ENCODE assay signal across 9 cellular contexts in the genomic region with DNA sequence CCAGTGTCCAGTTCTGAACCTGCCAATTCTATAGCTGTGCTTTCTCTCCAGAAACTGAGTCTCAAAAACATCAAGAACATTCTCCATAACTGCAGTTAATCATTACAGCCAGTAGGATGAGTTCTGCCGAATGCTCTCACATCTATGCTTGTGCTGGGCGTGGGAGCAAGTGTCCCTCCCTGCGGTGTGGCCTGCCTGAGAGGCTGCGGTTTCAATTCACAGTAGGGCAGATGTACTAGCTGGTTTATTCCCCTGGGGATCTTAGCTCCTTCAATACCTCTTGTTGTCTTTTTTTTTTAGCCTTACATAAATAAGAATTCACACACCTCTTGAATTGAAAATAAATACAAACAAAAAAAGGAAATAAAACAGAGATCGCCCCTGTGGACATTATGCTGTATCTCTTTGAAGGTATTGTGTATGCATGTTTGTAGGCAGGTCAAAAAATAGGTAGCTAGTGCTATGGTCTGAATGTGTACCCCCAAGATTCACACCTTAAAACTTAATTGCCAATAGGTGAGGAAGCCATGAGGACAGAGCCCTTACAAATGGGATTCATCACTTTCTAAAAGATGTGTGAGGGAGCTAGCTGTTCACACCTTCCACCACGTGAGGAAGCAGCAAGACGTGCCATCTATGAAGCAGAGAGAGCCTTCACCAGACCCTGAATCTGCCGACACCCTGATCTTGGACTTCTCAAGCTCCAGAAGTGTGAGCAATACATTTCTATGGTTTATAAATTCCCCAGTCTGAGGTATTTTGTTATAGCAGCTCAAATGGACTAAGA.
DNase-seq lines count a peak whose midpoint lies in the region; ATAC-seq and TF ChIP-seq lines count a peak whose summit lies in the region.
"Had no signal": no experiment of that assay in that cellular context is flagged by ENCODE, and none has a peak within 500 bp of the region (broad histone marks: within the 10 kb centered on the region; RNA-seq: fewer than 3 reads in every experiment).

No MANE protein-coding gene starts in this region.

- no CpG with 5 or more reads among the region's 8 CpGs for WGBS in H9 (ENCODE audit: extremely low coverage, insufficient read length, low lambda C conversion rate)
- 89% methylated on average over 5 of the region's 8 CpGs; no CpG with 5 or more reads in 1 of the 2 experiments for WGBS in IMR-90 (ENCODE audit: extremely low coverage in 2 of 2, insufficient read length in 1 of 2), 2 experiments
- 87% methylated on average over 7 of the region's 8 CpGs for WGBS in mesenchymal stem cell
- 85 to 88% methylated on average over 8 of the region's 8 CpGs for WGBS in tibial nerve, 2 donors

- H3K23me2 ChIP-seq in H9 (ENCODE audit: insufficient read length, low read depth, low read length, poor library complexity, severe bottlenecking): no peaks in the 10 kb centered on the region

- no peak overlapping the region for H2BK15ac ChIP-seq in H9 (ENCODE audit: low read depth, low read length)
- H2BK15ac ChIP-seq in IMR-90 (ENCODE audit: low read depth, low read length): no peak overlapping the region
- H2BK15ac ChIP-seq in mesenchymal stem cell (ENCODE audit: low read depth, poor library complexity, severe bottlenecking): no peak overlapping the region

- peak; percentile 30; the same call in 2 of the 3 replicates for TF ChIP-seq CTCF in H9 (conservative IDR thresholded peaks at IDR 0.05)
- TF ChIP-seq CTCF in IMR-90 (conservative IDR thresholded peaks at IDR 0.05; ENCODE audit: low read depth, low read length): no peak
- TF ChIP-seq CTCF in tibial nerve (IDR thresholded peaks at IDR 0.05): no peak

- no peak overlapping the region for H3T11ph ChIP-seq in H9 (ENCODE audit: low read length)

- TF ChIP-seq RAD21 in IMR-90 (IDR thresholded peaks at IDR 0.05; ENCODE audit: low read length): no peak

- DNase-seq in H9: no peak
- DNase-seq in IMR-90: no peak
- no peak for DNase-seq in mesenchymal stem cell
- no peak for DNase-seq in activated naive CD4-positive, alpha-beta T cell treated with anti-CD3 and anti-CD28 coated beads for 36 hours
- DNase-seq in NCI-H69 (lab: John Stamatoyannopoulos, UW): no peak
- DNase-seq in tibial nerve (ENCODE audit: low spot score in 2 of 2): no peak
- no peak for DNase-seq in naive thymus-derived CD8-positive, alpha-beta T cell
- DNase-seq: NCI-H2081 had no signal

- no peak overlapping the region for H4K91ac ChIP-seq in H9 (ENCODE audit: insufficient read length, low read depth, low read length)
- H4K91ac ChIP-seq in IMR-90 (ENCODE audit: insufficient read depth, low read depth, low read length): no peak overlapping the region
- no peak overlapping the region for H4K91ac ChIP-seq in mesenchymal stem cell (ENCODE audit: low read length)

- no peaks in the 10 kb centered on the region for H3K36me3 Mint-ChIP-seq in H9 (ENCODE audit: insufficient read depth in 1 of 3, low read depth in 3 of 3)
- H3K36me3 Mint-ChIP-seq in activated naive CD4-positive, alpha-beta T cell treated with anti-CD3 and anti-CD28 coated beads for 36 hours (ENCODE audit: low read depth): no peaks in the 10 kb centered on the region
- no peaks in the 10 kb centered on the region for H3K36me3 Mint-ChIP-seq in naive thymus-derived CD8-positive, alpha-beta T cell

- H3K4me1 ChIP-seq in H9 (ENCODE audit: insufficient read depth, low read length) (no peaks in the 10 kb centered on the region; the same call in 1 of the 2 replicates), IMR-90 (ENCODE audit: control insufficient read depth, insufficient read depth, low read length) (no peaks in the 10 kb centered on the region), mesenchymal stem cell (ENCODE audit: control insufficient read depth, insufficient read depth, low read depth, low read length) (peaks cover 8% of the 10 kb centered on the region), tibial nerve (no peaks in the 10 kb centered on the region)

- no peak overlapping the region for H2AFZ ChIP-seq in H9 (ENCODE audit: low read length)
- no peak overlapping the region for H2AFZ ChIP-seq in IMR-90 (replicated peaks; ENCODE audit: low read length, poor library complexity)
- no peak overlapping the region for H2AFZ ChIP-seq in mesenchymal stem cell (ENCODE audit: low read depth, low read length)

- no peaks in the 10 kb centered on the region for H3K27me3 ChIP-seq in H9 (ENCODE audit: insufficient read depth, low read length)
- H3K27me3 ChIP-seq in IMR-90 (ENCODE audit: control insufficient read depth, insufficient read depth, low read length): no peaks in the 10 kb centered on the region; the same call in 1 of the 2 replicates
- no peaks in the 10 kb centered on the region for H3K27me3 ChIP-seq in mesenchymal stem cell (ENCODE audit: control insufficient read depth in 1 of 2, insufficient read depth in 1 of 2, low read length in 2 of 2)
- no peaks in the 10 kb centered on the region for H3K27me3 ChIP-seq in tibial nerve

- no peak overlapping the region for H3K4me2 ChIP-seq in H9 (ENCODE audit: insufficient read depth, insufficient read length, low read length)
- no peak overlapping the region for H3K4me2 ChIP-seq in IMR-90 (ENCODE audit: low read depth, low read length)
- no peak overlapping the region for H3K4me2 ChIP-seq in mesenchymal stem cell (ENCODE audit: low read length, poor library complexity, severe bottlenecking)

- H4K5ac ChIP-seq in H9 (ENCODE audit: insufficient read length, low read depth, low read length) (no peak overlapping the region), IMR-90 (ENCODE audit: low read depth, low read length) (no peak overlapping the region)

- H3K79me1 ChIP-seq in H9 (ENCODE audit: insufficient read depth, low read depth, low read length, poor library complexity, severe bottlenecking) (no peaks in the 10 kb centered on the region), IMR-90 (ENCODE audit: low read depth in 1 of 2, low read length in 2 of 2) (no peaks in the 10 kb centered on the region), mesenchymal stem cell (replicated peaks; ENCODE audit: low read length, poor library complexity, severe bottlenecking) (peaks cover 2% of the 10 kb centered on the region)

- H3K4me3 Mint-ChIP-seq in H9: no peak overlapping the region
- H3K4me3 Mint-ChIP-seq in activated naive CD4-positive, alpha-beta T cell treated with anti-CD3 and anti-CD28 coated beads for 36 hours: no peak overlapping the region
- H3K4me3 Mint-ChIP-seq in naive thymus-derived CD8-positive, alpha-beta T cell: no peak overlapping the region

- H3K4me1 Mint-ChIP-seq in H9: peaks cover 0 to 6% of the 10 kb centered on the region in 2 experiments; a peak in 3 of 4 replicates
- no peaks in the 10 kb centered on the region for H3K4me1 Mint-ChIP-seq in activated naive CD4-positive, alpha-beta T cell treated with anti-CD3 and anti-CD28 coated beads for 36 hours (ENCODE audit: low read depth)
- H3K4me1 Mint-ChIP-seq in naive thymus-derived CD8-positive, alpha-beta T cell: peaks cover 0 to 15% (median 2%) of the 10 kb centered on the region in 4 donors

- CTCF ChIA-PET in IMR-90 (lab: Yijun Ruan, JAX): no interaction called here
- CTCF ChIA-PET in activated naive CD4-positive, alpha-beta T cell treated with anti-CD3 and anti-CD28 coated beads for 36 hours (lab: Charles Lee): no interaction called here

- dilution Hi-C loops in IMR-90 (cut with HindIII; ENCODE audit: low sequenced_read_pairs, unreplicated experiment): no loop called here

- H3K4me3 ChIP-seq in IMR-90 (ENCODE audit: insufficient read depth, low read depth, low read length) (no peak overlapping the region), mesenchymal stem cell (ENCODE audit: insufficient read depth in 1 of 2, low read depth in 1 of 2, low read length in 2 of 2) (no peak overlapping the region), tibial nerve (no peak overlapping the region)

- no peak overlapping the region for H2BK120ac ChIP-seq in H9 (ENCODE audit: low read depth, low read length, poor library complexity, severe bottlenecking)
- no peak overlapping the region for H2BK120ac ChIP-seq in IMR-90 (ENCODE audit: low read depth, low read length)
- no peak overlapping the region for H2BK120ac ChIP-seq in mesenchymal stem cell (ENCODE audit: low read depth, low read length)

- H3K18ac ChIP-seq in H9 (ENCODE audit: insufficient read length, low read depth, low read length) (no peak overlapping the region), IMR-90 (ENCODE audit: low read depth, low read length) (no peak overlapping the region), mesenchymal stem cell (ENCODE audit: low read depth in 1 of 2, low read length in 2 of 2) (no peak overlapping the region)

- H2AK5ac ChIP-seq in H9 (ENCODE audit: insufficient read length, low read length) (no peak overlapping the region), IMR-90 (ENCODE audit: low read depth, low read length) (no peak overlapping the region), mesenchymal stem cell (ENCODE audit: low read length, severe bottlenecking) (peak overlapping the region; percentile 57)

- H3K56ac ChIP-seq in H9 (ENCODE audit: insufficient read length, low read depth, low read length) (no peak overlapping the region), IMR-90 (ENCODE audit: extremely low read depth, insufficient read depth, low read length) (no peak overlapping the region)

- H3K79me2 ChIP-seq in H9 (ENCODE audit: insufficient read depth, low read length): no peaks in the 10 kb centered on the region

- H3K14ac ChIP-seq in H9 (ENCODE audit: insufficient read depth, low read length) (no peak overlapping the region), IMR-90 (replicated peaks; ENCODE audit: low read depth, low read length) (no peak overlapping the region), mesenchymal stem cell (ENCODE audit: low read length in 2 of 2) (no peak overlapping the region)

- H2BK12ac ChIP-seq in H9 (ENCODE audit: insufficient read length, low read depth, low read length) (no peak overlapping the region), mesenchymal stem cell (ENCODE audit: low read length in 2 of 2) (no peak overlapping the region)

- H3K27ac ChIP-seq in H9 (ENCODE audit: insufficient read length, low read depth, low read length) (no peak overlapping the region), IMR-90 (ENCODE audit: insufficient read depth, low read length) (no peak overlapping the region), mesenchymal stem cell (ENCODE audit: low read length, poor library complexity, severe bottlenecking) (no peak overlapping the region), tibial nerve (no peak overlapping the region)

- H3K27me3 Mint-ChIP-seq in H9 (ENCODE audit: low read depth): peaks cover 3% of the 10 kb centered on the region; the same call in 1 of the 2 replicates
- H3K27me3 Mint-ChIP-seq in activated naive CD4-positive, alpha-beta T cell treated with anti-CD3 and anti-CD28 coated beads for 36 hours (ENCODE audit: low read depth): no peaks in the 10 kb centered on the region
- H3K27me3 Mint-ChIP-seq in naive thymus-derived CD8-positive, alpha-beta T cell: no peaks in the 10 kb centered on the region

- H3K23ac ChIP-seq in H9 (ENCODE audit: insufficient read length, low read depth, low read length) (no peak overlapping the region), IMR-90 (ENCODE audit: low read depth, low read length) (no peak overlapping the region), mesenchymal stem cell (ENCODE audit: low read length in 2 of 2) (no peak overlapping the region)

- H3K4ac ChIP-seq in H9 (ENCODE audit: low read depth, low read length) (no peak overlapping the region), IMR-90 (ENCODE audit: low read depth, low read length) (no peak overlapping the region), mesenchymal stem cell (ENCODE audit: low read depth in 1 of 2, low read length in 2 of 2) (no peak overlapping the region)

- H4K8ac ChIP-seq in H9 (replicated peaks; ENCODE audit: insufficient read length, low read depth, low read length) (no peak overlapping the region), IMR-90 (ENCODE audit: low read depth in 2 of 2, low read length in 2 of 2) (no peak overlapping the region), mesenchymal stem cell (ENCODE audit: low read length) (no peak overlapping the region)

- H4K20me1 ChIP-seq in H9 (ENCODE audit: control insufficient read depth, insufficient read depth, insufficient read length) (peaks cover 2% of the 10 kb centered on the region), IMR-90 (ENCODE audit: insufficient read depth, low read length) (no peaks in the 10 kb centered on the region)

- H3K9me3 ChIP-seq in H9 (ENCODE audit: control insufficient read depth, low read depth, low read length): no peaks in the 10 kb centered on the region
- H3K9me3 ChIP-seq in IMR-90 (ENCODE audit: control insufficient read depth, insufficient read depth, low read length): no peaks in the 10 kb centered on the region
- no peaks in the 10 kb centered on the region for H3K9me3 ChIP-seq in mesenchymal stem cell (ENCODE audit: control insufficient read depth, low read length)
- H3K9me3 ChIP-seq in tibial nerve: no peaks in the 10 kb centered on the region

- POLR2A ChIA-PET in IMR-90 (lab: Charles Lee; ENCODE audit: unreplicated experiment): interaction anchor here (0.6 kb wide), 1 partner anchor 13 kb away, joined by 3 read pairs; no protein-coding TSS in a partner anchor
- POLR2A ChIA-PET in naive thymus-derived CD8-positive, alpha-beta T cell (lab: Charles Lee): no interaction called here

- H3K9me3 Mint-ChIP-seq in H9: no peaks in the 10 kb centered on the region
- no peaks in the 10 kb centered on the region for H3K9me3 Mint-ChIP-seq in activated naive CD4-positive, alpha-beta T cell treated with anti-CD3 and anti-CD28 coated beads for 36 hours
- H3K9me3 Mint-ChIP-seq in naive thymus-derived CD8-positive, alpha-beta T cell: no peaks in the 10 kb centered on the region

- BruUV-seq in IMR-90 (replicated peaks; lab: Mats Ljungman, UMichigan): no TSS peak

- intact Hi-C loops in IMR-90 (cut with micrococcal nuclease): no loop called here
- intact Hi-C loops in activated naive CD4-positive, alpha-beta T cell treated with anti-CD3 and anti-CD28 coated beads for 36 hours (cut with micrococcal nuclease): no loop called here

- no peak overlapping the region for H2BK20ac ChIP-seq in H9 (ENCODE audit: low read depth, low read length, poor library complexity, severe bottlenecking)
- no peak overlapping the region for H2BK20ac ChIP-seq in IMR-90 (ENCODE audit: low read depth, low read length)

- no peaks in the 10 kb centered on the region; the same call in 1 of the 2 replicates for H3K9me1 ChIP-seq in IMR-90 (ENCODE audit: insufficient read depth, low read length)

- H3K36me3 ChIP-seq in IMR-90 (ENCODE audit: control insufficient read depth, insufficient read depth, low read length): no peaks in the 10 kb centered on the region
- no peaks in the 10 kb centered on the region for H3K36me3 ChIP-seq in mesenchymal stem cell (ENCODE audit: control insufficient read depth in 1 of 2, insufficient read depth in 2 of 2, low read depth in 1 of 2, low read length in 2 of 2)
- H3K36me3 ChIP-seq in tibial nerve: no peaks in the 10 kb centered on the region

- H3K9ac ChIP-seq in H9 (ENCODE audit: extremely low read depth, insufficient read length, low read length) (no peak overlapping the region), IMR-90 (ENCODE audit: low read depth, low read length) (no peak overlapping the region), mesenchymal stem cell (ENCODE audit: low read length) (no peak overlapping the region)

- H2BK5ac ChIP-seq in H9 (ENCODE audit: insufficient read length, low read length) (no peak overlapping the region), IMR-90 (ENCODE audit: low read depth, low read length, poor library complexity, severe bottlenecking) (no peak overlapping the region), mesenchymal stem cell (ENCODE audit: low read depth, low read length, poor library complexity, severe bottlenecking) (no peak overlapping the region)

- no peak for TF ChIP-seq EP300 in tibial nerve (IDR thresholded peaks at IDR 0.05)

- in situ Hi-C loops in IMR-90 (cut with MboI; ENCODE audit: low sequenced_read_pairs): no loop called here

- no peak overlapping the region; a peak in 1 of 7 replicates for H3K27ac Mint-ChIP-seq in H9
- H3K27ac Mint-ChIP-seq in activated naive CD4-positive, alpha-beta T cell treated with anti-CD3 and anti-CD28 coated beads for 36 hours: no peak overlapping the region
- H3K27ac Mint-ChIP-seq in naive thymus-derived CD8-positive, alpha-beta T cell: no peak overlapping the region

- no peak overlapping the region for H2AK9ac ChIP-seq in IMR-90 (replicated peaks; ENCODE audit: low read depth, low read length, poor library complexity)

- TF ChIP-seq POLR2A in IMR-90 (IDR thresholded peaks at IDR 0.05; ENCODE audit: low read depth, low read length): no peak
- no peak for TF ChIP-seq POLR2A in tibial nerve (IDR thresholded peaks at IDR 0.05)

- ATAC-seq in GM18868 (IDR thresholded peaks at IDR 0.05; ENCODE audit: unreplicated experiment) (peak; percentile 90), IMR-90 (ENCODE audit: low read depth) (peak; percentile 27; the same call in 1 of the 2 replicates)
- ATAC-seq in naive thymus-derived CD8-positive, alpha-beta T cell: no peak

Comparison
In these comparisons a context has a peak if more than half of its experiments do, and no peak if none do; other contexts are left out.
1. ATAC-seq: peak in GM18868 (single experiment) and IMR-90 (single experiment); none in naive thymus-derived CD8-positive, alpha-beta T cell (0 of 2).